In genomic region chr4:93791570-93792195, GRCh38 we compare ENCODE assay signal across 8 cellular contexts. TPM values are rescaled to one million over a fixed set of nuclear protein-coding genes. Genes with fewer than 3 reads are reported as not detected.
DNase-seq lines count a peak whose midpoint lies in the region; ATAC-seq, FAIRE-seq and TF ChIP-seq lines count a peak whose summit lies in the region.

No MANE protein-coding gene starts in this region.

- no peaks in the 10 kb centered on the region for H3K9me3 ChIP-seq in MG63

- no peak for TF ChIP-seq POLR2A in NB4 (IDR thresholded peaks at IDR 0.05; ENCODE audit: extremely low read depth, insufficient read length)

- DNase-seq in AG09319 (ENCODE audit: extremely low read depth, low read depth) (peak; percentile 5), NB4 (ENCODE audit: low read depth) (peak; percentile 66), fibroblast of peridontal ligament (ENCODE audit: extremely low read depth) (peak; percentile 48), occipital lobe (lab: John Stamatoyannopoulos, UW) (peak; percentile 19), MG63 (no peak)

- no peaks in the 10 kb centered on the region for H3K27me3 ChIP-seq in MG63

- H3K4me3 ChIP-seq in GM12875 (ENCODE audit: low read depth, low read length) (no peak overlapping the region), NB4 (ENCODE audit: low read depth, low read length) (no peak overlapping the region), MG63 (no peak overlapping the region)

- peak; percentile 37 for FAIRE-seq in TTC549 (lab: Jason Lieb, UNC)

- no peaks in the 10 kb centered on the region for H3K36me3 ChIP-seq in MG63

- peak; percentile 86 for ATAC-seq in HG02623 (IDR thresholded peaks at IDR 0.05; ENCODE audit: unreplicated experiment)

- TF ChIP-seq CTCF in AG09319 (IDR thresholded peaks at IDR 0.05; ENCODE audit: low read depth, low read length) = peak; percentile 81
- peak; percentile 74 for TF ChIP-seq CTCF in GM12875 (IDR thresholded peaks at IDR 0.05; ENCODE audit: borderline replicate concordance, insufficient read depth, low read depth, low read length)
- peak; percentile 73 for TF ChIP-seq CTCF in NB4 (IDR thresholded peaks at IDR 0.05; ENCODE audit: low read depth, low read length)

RNA-seq across cellular contexts. Expression of gene ATOH1, which starts 36.9 kb away (rescaled TPM):
- not detected for total RNA-seq in occipital lobe
- total RNA-seq in MG63 (2014; rRNA removed; shearing (Covaris generic); ENCODE audit: low replicate concordance) = not detected in 2 replicates
